Comparison of ENCODE assay signal across 1 cellular context in the genomic region with DNA sequence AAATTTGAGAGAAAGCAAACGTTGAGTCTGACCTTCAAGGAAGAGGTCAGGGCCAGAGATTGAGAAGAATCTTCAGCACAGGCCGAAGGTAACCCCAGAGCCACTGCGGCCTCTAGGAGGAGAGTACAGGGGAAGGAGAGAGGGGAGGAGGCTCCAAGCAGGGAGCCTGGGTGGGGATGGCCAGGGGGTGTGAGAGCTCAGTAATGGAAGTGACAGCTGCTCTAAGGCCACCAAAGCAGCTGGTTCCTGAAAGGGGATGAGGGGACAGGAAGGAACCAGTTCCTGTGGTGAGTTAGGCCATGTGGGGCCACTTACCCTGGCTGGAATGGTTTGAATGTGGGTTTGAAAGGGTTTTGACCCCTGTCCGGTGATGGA.
TF ChIP-seq lines count a peak whose summit lies in the region.

No MANE protein-coding gene starts in this region.

TF ChIP-seq in IMR-90, 13 proteins besides CTCF, POLR2A, EP300 and RAD21 (continued from another document):
- TF ChIP-seq, protein P1, sequence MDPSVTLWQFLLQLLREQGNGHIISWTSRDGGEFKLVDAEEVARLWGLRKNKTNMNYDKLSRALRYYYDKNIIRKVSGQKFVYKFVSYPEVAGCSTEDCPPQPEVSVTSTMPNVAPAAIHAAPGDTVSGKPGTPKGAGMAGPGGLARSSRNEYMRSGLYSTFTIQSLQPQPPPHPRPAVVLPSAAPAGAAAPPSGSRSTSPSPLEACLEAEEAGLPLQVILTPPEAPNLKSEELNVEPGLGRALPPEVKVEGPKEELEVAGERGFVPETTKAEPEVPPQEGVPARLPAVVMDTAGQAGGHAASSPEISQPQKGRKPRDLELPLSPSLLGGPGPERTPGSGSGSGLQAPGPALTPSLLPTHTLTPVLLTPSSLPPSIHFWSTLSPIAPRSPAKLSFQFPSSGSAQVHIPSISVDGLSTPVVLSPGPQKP (IDR thresholded peaks at IDR 0.05; ENCODE audit: borderline replicate concordance, low read depth, low read length) = no peak
- no peak for TF ChIP-seq CEBPB (IDR thresholded peaks at IDR 0.05; ENCODE audit: low read depth, low read length)
- TF ChIP-seq BHLHE40 (IDR thresholded peaks at IDR 0.05; ENCODE audit: low read depth, low read length) = no peak
- no peak for TF ChIP-seq RFX5 (IDR thresholded peaks at IDR 0.05; ENCODE audit: low read depth, low read length)
- TF ChIP-seq SMC3 (IDR thresholded peaks at IDR 0.05; ENCODE audit: low read depth, low read length) = no peak
- no peak for TF ChIP-seq FOS (IDR thresholded peaks at IDR 0.05; ENCODE audit: low read depth, low read length)
- TF ChIP-seq RCOR1 (IDR thresholded peaks at IDR 0.05; ENCODE audit: insufficient replicate concordance, low read length) = no peak
- TF ChIP-seq CHD1 (IDR thresholded peaks at IDR 0.05; ENCODE audit: low read depth, low read length) = no peak
